In the genomic region with DNA sequence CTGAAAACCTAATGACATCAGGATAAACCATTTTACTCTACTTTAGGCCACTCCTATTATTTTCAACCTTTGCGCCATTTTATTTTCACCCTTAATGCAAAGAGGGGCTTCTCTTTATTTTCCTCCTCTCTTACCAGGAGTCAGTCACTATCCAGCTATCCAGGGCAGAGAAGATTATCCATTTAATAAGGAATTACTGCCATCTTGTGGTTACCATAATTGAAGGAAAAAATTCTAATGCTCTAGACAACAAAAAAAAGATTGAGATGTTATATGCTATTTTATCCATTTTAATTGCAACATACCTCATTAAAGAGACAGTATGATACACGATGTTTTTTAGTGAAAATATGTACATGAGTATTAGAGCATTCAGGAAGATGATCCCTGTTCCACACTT, we compare ENCODE assay signal across 9 cellular contexts.
DNase-seq lines count a peak whose midpoint lies in the region; ATAC-seq and TF ChIP-seq lines count a peak whose summit lies in the region.
"Had no signal": no experiment of that assay in that cellular context is flagged by ENCODE, and none has a peak within 500 bp of the region (broad histone marks: within the 10 kb centered on the region; RNA-seq: fewer than 3 reads in every experiment).

No MANE protein-coding gene starts in this region.

- H3K27ac ChIP-seq in A673 (ENCODE audit: low read depth, low read length, poor library complexity, severe bottlenecking), result no peak overlapping the region
- H3K27ac ChIP-seq in CD4-positive, alpha-beta memory T cell (ENCODE audit: low read depth, low read length), result no peak overlapping the region

- no peaks in the 10 kb centered on the region for H3K36me3 ChIP-seq in A673 (ENCODE audit: insufficient read depth, low read length, poor library complexity, severe bottlenecking)
- no peaks in the 10 kb centered on the region for H3K36me3 ChIP-seq in CD4-positive, alpha-beta memory T cell (ENCODE audit: insufficient read depth, low read length)

- H3K27me3 ChIP-seq in A673 (replicated peaks; ENCODE audit: insufficient read depth, low read depth, low read length, poor library complexity), result no peaks in the 10 kb centered on the region
- no peaks in the 10 kb centered on the region for H3K27me3 ChIP-seq in CD4-positive, alpha-beta memory T cell (ENCODE audit: insufficient read depth, low read length)

- H3K4me3 Mint-ChIP-seq in CD4-positive, alpha-beta memory T cell, result no peak overlapping the region
- no peak overlapping the region for H3K4me3 Mint-ChIP-seq in stimulated activated naive CD8-positive, alpha-beta T cell treated with anti-CD3 and anti-CD28 coated beads, Interleukin-15, amount 100 ng/mL, for 72 hours

- no peaks in the 10 kb centered on the region for H3K36me3 Mint-ChIP-seq in CD4-positive, alpha-beta memory T cell

- peak; percentile 69 for TF ChIP-seq CTCF in A673 (conservative IDR thresholded peaks at IDR 0.05; ENCODE audit: low read depth, low read length)
- TF ChIP-seq CTCF in foreskin fibroblast (IDR thresholded peaks at IDR 0.05; ENCODE audit: low read depth, low read length), result peak; percentile 24

- peak; percentile 85 for DNase-seq in A673 (ENCODE audit: low spot score)
- peak; percentile 29 for DNase-seq in HCEC 1CT
- peak; percentile 58 for DNase-seq in RKO (ENCODE audit: low spot score)
- DNase-seq in foreskin fibroblast, result peak in 1 of 2 donors; percentile 59
- DNase-seq in ecto neural progenitor cell (ENCODE audit: low spot score), result no peak
- DNase-seq in CD4-positive, alpha-beta memory T cell, result no peak
- DNase-seq in stimulated activated naive CD8-positive, alpha-beta T cell treated with anti-CD3 and anti-CD28 coated beads, Interleukin-15, amount 100 ng/mL, for 72 hours, result no peak

- ATAC-seq in HG02973 (IDR thresholded peaks at IDR 0.05; ENCODE audit: unreplicated experiment), result no peak
- no peak for ATAC-seq in stimulated activated naive CD8-positive, alpha-beta T cell treated with anti-CD3 and anti-CD28 coated beads, Interleukin-15, amount 100 ng/mL, for 72 hours
- ATAC-seq: K562 had no signal

- CTCF ChIA-PET in A673 (lab: Charles Lee), result interaction anchor here (0.7 to 0.9 kb wide), 2 partner anchors 993 to 1000 kb away, joined by 3 to 7 read pairs; no protein-coding TSS in a partner anchor
- CTCF ChIA-PET in CD4-positive, alpha-beta memory T cell (lab: Charles Lee; ENCODE audit: partially characterized antibody), result no interaction called here

- H3K9me3 ChIP-seq in A673 (ENCODE audit: low read depth, low read length, poor library complexity, severe bottlenecking), result no peaks in the 10 kb centered on the region
- no peaks in the 10 kb centered on the region for H3K9me3 ChIP-seq in CD4-positive, alpha-beta memory T cell (ENCODE audit: control insufficient read depth in 1 of 2, low read length in 2 of 2)

- H3K4me1 Mint-ChIP-seq in CD4-positive, alpha-beta memory T cell, result no peaks in the 10 kb centered on the region
- H3K4me1 Mint-ChIP-seq in stimulated activated naive CD8-positive, alpha-beta T cell treated with anti-CD3 and anti-CD28 coated beads, Interleukin-15, amount 100 ng/mL, for 72 hours, result no peaks in the 10 kb centered on the region

- intact Hi-C loops in A673 (cut with micrococcal nuclease; ENCODE audit: unreplicated experiment), result loop anchor here (1.0 to 5.0 kb wide), 5 partner anchors 348 to 1113 kb away; no protein-coding TSS in a partner anchor
- intact Hi-C loops in CD4-positive, alpha-beta memory T cell (cut with micrococcal nuclease), result no loop called here

- H3K27me3 Mint-ChIP-seq in CD4-positive, alpha-beta memory T cell, result no peaks in the 10 kb centered on the region
- H3K27me3 Mint-ChIP-seq in stimulated activated naive CD8-positive, alpha-beta T cell treated with anti-CD3 and anti-CD28 coated beads, Interleukin-15, amount 100 ng/mL, for 72 hours, result no peaks in the 10 kb centered on the region

- BruUV-seq in A673 (replicated peaks; lab: Mats Ljungman, UMichigan), result no TSS peak

- peaks cover 32% of the 10 kb centered on the region for H3K4me1 ChIP-seq in A673 (ENCODE audit: insufficient read depth, low read length, poor library complexity, severe bottlenecking)
- H3K4me1 ChIP-seq in CD4-positive, alpha-beta memory T cell (ENCODE audit: insufficient read depth, low read length), result no peaks in the 10 kb centered on the region

- no peak overlapping the region for H3K27ac Mint-ChIP-seq in CD4-positive, alpha-beta memory T cell
- H3K27ac Mint-ChIP-seq in stimulated activated naive CD8-positive, alpha-beta T cell treated with anti-CD3 and anti-CD28 coated beads, Interleukin-15, amount 100 ng/mL, for 72 hours, result no peak overlapping the region

- peaks cover 0 to 8% (median 2%) of the 10 kb centered on the region in 8 donors for H3K9me3 Mint-ChIP-seq in CD4-positive, alpha-beta memory T cell
- peaks cover 0 to 3% of the 10 kb centered on the region in 2 donors for H3K9me3 Mint-ChIP-seq in stimulated activated naive CD8-positive, alpha-beta T cell treated with anti-CD3 and anti-CD28 coated beads, Interleukin-15, amount 100 ng/mL, for 72 hours

- H3K4me3 ChIP-seq in A673 (ENCODE audit: low read depth, low read length, poor library complexity, severe bottlenecking), result no peak overlapping the region
- H3K4me3 ChIP-seq in foreskin fibroblast (ENCODE audit: low read depth in 1 of 2, low read length in 2 of 2), result no peak overlapping the region
- H3K4me3 ChIP-seq in CD4-positive, alpha-beta memory T cell (ENCODE audit: low read length in 2 of 2), result no peak overlapping the region
- H3K4me3 ChIP-seq: K562 had no signal

- POLR2A ChIA-PET in A673 (lab: Charles Lee; ENCODE audit: low non-redundant PET), result no interaction called here
- POLR2A ChIA-PET in CD4-positive, alpha-beta memory T cell (lab: Charles Lee; ENCODE audit: partially characterized antibody), result no interaction called here

Comparison
In these comparisons a context has a peak if more than half of its experiments do, and no peak if none do; other contexts are left out.
1. DNase-seq: peak in A673 (single experiment), HCEC 1CT (single experiment) and RKO (single experiment); none in ecto neural progenitor cell (single experiment), CD4-positive, alpha-beta memory T cell (0 of 5) and stimulated activated naive CD8-positive, alpha-beta T cell treated with anti-CD3 and anti-CD28 coated beads, Interleukin-15, amount 100 ng/mL, for 72 hours (0 of 2).